ENCODE assay signal across 21 cellular contexts in the genomic region with DNA sequence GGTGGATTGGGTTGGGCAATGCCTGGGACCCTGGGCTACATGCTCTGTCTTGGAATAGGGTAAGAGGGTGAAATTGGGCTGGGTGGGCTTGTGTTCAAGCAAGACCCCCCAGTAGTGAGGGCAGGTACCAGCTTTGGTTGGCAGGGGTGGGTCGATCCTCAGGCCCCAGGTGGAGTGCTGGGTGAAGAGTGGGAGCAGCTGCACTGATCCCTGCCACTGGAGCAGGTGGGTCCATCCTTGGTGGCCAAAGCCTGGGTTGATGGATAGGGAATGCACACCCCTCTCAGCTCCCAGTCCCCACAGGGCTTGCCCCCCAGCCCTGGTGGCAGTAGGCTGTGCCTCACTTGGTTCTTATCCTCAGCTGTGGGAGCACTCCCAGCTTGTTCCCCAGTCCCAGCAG.
"Had no signal": no experiment of that assay in that cellular context is flagged by ENCODE, and none has a peak within 500 bp of the region (broad histone marks: within the 10 kb centered on the region; RNA-seq: fewer than 3 reads in every experiment).

No MANE protein-coding gene starts in this region.

- DNase-seq: dorsolateral prefrontal cortex; effector CD4-positive, alpha-beta T cell; effector memory CD4-positive, alpha-beta T cell; foreskin keratinocyte; hypothalamus; immature natural killer cell; islet precursor cell; left cardiac atrium; left lung; left ventricle myocardium superior; lower lobe of right lung; mesenchymal stem cell; midbrain had no signal

- FAIRE-seq: colon, endothelial cell of umbilical vein, frontal cortex had no signal

- H3K4me3 ChIP-seq: coronary artery, dorsolateral prefrontal cortex, esophagus muscularis mucosa, gastroesophageal sphincter, heart left ventricle, hepatocyte, left lung, lower lobe of right lung had no signal

- ATAC-seq: foreskin keratinocyte, gastroesophageal sphincter, heart left ventricle, left cardiac atrium, left lung, left ventricle myocardium superior, lower lobe of right lung had no signal

- H3K27me3 ChIP-seq: dorsolateral prefrontal cortex, esophagus muscularis mucosa, gastroesophageal sphincter, heart left ventricle, hepatocyte, left lung had no signal

- H3K27ac ChIP-seq: coronary artery, dorsolateral prefrontal cortex, esophagus muscularis mucosa, foreskin keratinocyte, gastroesophageal sphincter, heart left ventricle, hepatocyte, left lung, lower lobe of right lung had no signal

- H3K36me3 ChIP-seq: esophagus muscularis mucosa, gastroesophageal sphincter, heart left ventricle, left lung, lower lobe of right lung had no signal

- H3K4me1 ChIP-seq: esophagus muscularis mucosa, foreskin keratinocyte, gastroesophageal sphincter, heart left ventricle, left lung, lower lobe of right lung had no signal
